1 cellular context compared by ENCODE assay signal in genomic region chr2:15189236-15189635, GRCh38.
TF ChIP-seq lines count a peak whose summit lies in the region.

No MANE protein-coding gene starts in this region.

TF ChIP-seq in K562, 482 proteins besides CTCF, POLR2A, EP300 and RAD21 (continued from another document):
- TF ChIP-seq HMGXB4 (CRISPR knock-in tag; IDR thresholded peaks at IDR 0.05), result no peak
- no peak for TF ChIP-seq TOE1 (IDR thresholded peaks at IDR 0.05; ENCODE audit: borderline replicate concordance)
- TF ChIP-seq TOE1 (CRISPR knock-in tag; IDR thresholded peaks at IDR 0.05; ENCODE audit: borderline replicate concordance, low read depth), result no peak
- no peak for TF ChIP-seq KAT8 (IDR thresholded peaks at IDR 0.05; ENCODE audit: low read depth)
- no peak for TF ChIP-seq PURB (CRISPR knock-in tag; IDR thresholded peaks at IDR 0.05; ENCODE audit: low read depth)
- TF ChIP-seq CREB3 (tag; conservative IDR thresholded peaks at IDR 0.05; ENCODE audit: low read depth), result no peak
- TF ChIP-seq MLX (CRISPR knock-in tag; conservative IDR thresholded peaks at IDR 0.05), result no peak
- TF ChIP-seq NUFIP1 (IDR thresholded peaks at IDR 0.05; ENCODE audit: partially characterized antibody), result no peak
- no peak for TF ChIP-seq CCAR2 (IDR thresholded peaks at IDR 0.05; ENCODE audit: low read depth, low read length)
- no peak for TF ChIP-seq ARNT (IDR thresholded peaks at IDR 0.05)
- no peak for TF ChIP-seq ZEB2 (IDR thresholded peaks at IDR 0.05)
- TF ChIP-seq MYNN (IDR thresholded peaks at IDR 0.05), result no peak
- no peak for TF ChIP-seq MYNN (CRISPR knock-in tag; IDR thresholded peaks at IDR 0.05)
- no peak for TF ChIP-seq AFF4 (CRISPR knock-in tag; IDR thresholded peaks at IDR 0.05)
- no peak for TF ChIP-seq POLR2B (IDR thresholded peaks at IDR 0.05; ENCODE audit: low read depth, partially characterized antibody)
- TF ChIP-seq ELF2 (CRISPR knock-in tag; IDR thresholded peaks at IDR 0.05), result no peak
